1 cellular context compared by ENCODE assay signal in genomic region chr3:11514191-11514770, GRCh38.
TF ChIP-seq lines count a peak whose summit lies in the region.

No MANE protein-coding gene starts in this region.

TF ChIP-seq in K562, 482 proteins besides CTCF, POLR2A, EP300 and RAD21 (continued from another document):
- TF ChIP-seq USF2 (CRISPR knock-in tag; IDR thresholded peaks at IDR 0.05) (no peak), C11orf30 (IDR thresholded peaks at IDR 0.05; ENCODE audit: low read depth) (0 out of 2 replicates have a peak, but pooled peaks have one; percentile 28), BRCA1 (IDR thresholded peaks at IDR 0.05) (no peak), BRCA1 (CRISPR knock-in tag; IDR thresholded peaks at IDR 0.05) (no peak), PHF8 (IDR thresholded peaks at IDR 0.05; ENCODE audit: borderline replicate concordance, low read length) (no peak), KHSRP (IDR thresholded peaks at IDR 0.05) (no peak), ZBTB33 (CRISPR knock-in tag; IDR thresholded peaks at IDR 0.05) (peak; percentile 80), FOSL1 (tag; conservative IDR thresholded peaks at IDR 0.05) (peak; percentile 58)
